In the genomic region with DNA sequence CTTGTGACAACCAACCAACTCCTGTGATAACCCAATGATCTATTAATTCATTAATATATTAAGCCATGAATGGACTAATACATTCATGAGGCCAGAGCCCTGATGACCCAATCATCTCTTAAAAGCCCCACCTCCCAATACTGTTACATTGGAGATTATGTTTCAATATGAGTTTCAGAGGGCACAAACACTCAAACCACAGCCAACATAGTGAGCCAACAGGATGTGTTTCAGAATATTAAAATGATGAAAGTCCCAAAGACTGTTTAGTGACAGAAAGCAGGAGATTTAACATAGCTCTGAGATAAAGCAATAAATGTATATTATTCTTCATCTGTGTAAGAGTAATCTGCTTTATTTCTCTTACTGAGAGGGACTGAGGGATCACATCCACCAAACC, we compare ENCODE assay signal across 29 cellular contexts.
"Had no signal": no experiment of that assay in that cellular context is flagged by ENCODE, and none has a peak within 500 bp of the region (broad histone marks: within the 10 kb centered on the region; RNA-seq: fewer than 3 reads in every experiment).

No MANE protein-coding gene starts in this region.

- FAIRE-seq: islet of Langerhans, kidney had no signal

- ATAC-seq: left colon; left lung; lower lobe of right lung; natural killer cell; right lobe of liver; stimulated activated naive B cell treated with anti-CD40 and anti-IgM and Interleukin-4, amounts not matched to agents 10 μg/mL and 1 μg/mL and 100 μg/mL, for 72 hours had no signal

- DNase-seq: hypothalamus; immature natural killer cell; kidney; left colon; left lung; lower lobe of right lung; mammary epithelial cell; mesendoderm; naive B cell; natural killer cell; nephron progenitor cell; occipital lobe; ovary; right lobe of liver; stimulated activated CD4-positive, alpha-beta T cell treated with anti-CD3 and anti-CD28 coated beads, Interleukin-1b, Interleukin-23, amount 100 ng/mL, for 48 hours; stimulated activated CD4-positive, alpha-beta T cell treated with anti-CD3 and anti-CD28 coated beads, Interleukin-2, amount 100 ng/mL, for 48 hours; stimulated activated CD4-positive, alpha-beta T cell treated with anti-CD3 and anti-CD28 coated beads, Interleukin-4, amount 100 ng/mL, for 4 hours; stimulated activated CD8-positive, alpha-beta memory T cell treated with anti-CD3 and anti-CD28 coated beads, Interleukin-4, amount 100 ng/mL, for 48 hours; stimulated activated naive B cell treated with anti-CD40 and anti-IgM and Interleukin-4, amounts not matched to agents 10 μg/mL and 1 μg/mL and 100 μg/mL, for 72 hours; stomach; testis; thyroid gland; transverse colon; upper lobe of left lung had no signal

- H3K4me3 ChIP-seq: left lung, lower lobe of right lung, neural progenitor cell, ovary, right atrium auricular region, right lobe of liver, smooth muscle cell, stomach, testis, thyroid gland, transverse colon, upper lobe of left lung, vagina had no signal
